ENCODE assay signal across 21 cellular contexts in the genomic region with DNA sequence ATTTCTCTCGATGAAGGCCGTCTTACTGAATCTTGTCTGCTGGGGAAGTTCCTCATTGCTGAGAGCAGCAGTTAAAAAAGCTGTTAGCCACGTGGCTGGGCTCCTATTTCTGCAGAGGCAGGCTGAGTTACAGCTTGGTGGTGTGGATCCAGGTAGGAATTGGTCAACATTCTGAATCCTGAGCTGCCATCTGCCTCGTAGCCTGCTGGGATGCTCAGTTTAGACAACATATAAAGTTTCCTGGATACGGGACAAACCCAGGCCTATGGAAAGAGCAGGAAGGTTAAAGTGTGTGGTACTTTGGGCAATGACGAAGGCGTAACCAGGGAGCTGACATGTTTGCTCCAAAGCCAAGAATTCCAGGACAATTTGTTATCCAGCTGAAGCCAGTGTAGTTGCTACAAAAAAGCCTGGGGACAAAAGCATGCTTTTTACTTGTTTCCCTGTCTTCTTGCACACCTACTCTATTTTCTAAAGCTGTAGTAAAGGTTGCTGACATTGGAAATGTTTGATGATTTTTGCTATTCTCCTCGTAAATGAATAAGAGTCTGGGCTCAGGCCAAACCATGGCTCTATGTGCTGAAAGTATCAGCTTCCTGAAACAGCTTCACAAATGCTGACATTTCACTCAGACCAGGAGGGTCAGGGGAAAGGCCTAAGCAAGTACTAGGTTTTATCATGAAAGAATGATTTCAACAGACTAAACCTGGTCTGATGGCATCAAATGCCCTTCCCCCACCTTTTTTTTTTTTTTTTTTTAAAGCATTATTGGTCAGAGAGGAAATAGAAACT. TPM values are rescaled to one million over a fixed set of nuclear protein-coding genes. Genes with fewer than 3 reads are reported as not detected.
DNase-seq lines count a peak whose midpoint lies in the region; ATAC-seq, FAIRE-seq and TF ChIP-seq lines count a peak whose summit lies in the region.
"Had no signal": no experiment of that assay in that cellular context is flagged by ENCODE, and none has a peak within 500 bp of the region (broad histone marks: within the 10 kb centered on the region; RNA-seq: fewer than 3 reads in every experiment).

No MANE protein-coding gene starts in this region.

- H3K27ac ChIP-seq in K562 (ENCODE audit: extremely low read depth, low read depth, low read length) (no peak overlapping the region), parathyroid adenoma (peak overlapping the region; percentile 25), upper lobe of left lung (no peak overlapping the region)
- H3K27ac ChIP-seq: neutrophil, uterus had no signal

- H4K20me1 ChIP-seq in K562 (replicated peaks; ENCODE audit: control insufficient read depth, insufficient read depth, low read length) = peaks cover 3% of the 10 kb centered on the region; the same call in 1 of the 2 replicates

- H3K4me3 ChIP-seq in K562 (no peak overlapping the region), parathyroid adenoma (ENCODE audit: low read depth, low read length) (no peak overlapping the region), upper lobe of left lung (no peak overlapping the region)
- H3K4me3 ChIP-seq: gastroesophageal sphincter, uterus had no signal

- H3K4me1 ChIP-seq in K562 (replicated peaks in 1 of 2; ENCODE audit: control insufficient read depth in 2 of 2, insufficient read depth in 2 of 2, low read length in 2 of 2) (peaks cover under 1 to 4% of the 10 kb centered on the region in 2 experiments), parathyroid adenoma (peaks cover 22% of the 10 kb centered on the region), upper lobe of left lung (no peaks in the 10 kb centered on the region)
- H3K4me1 ChIP-seq: uterus had no signal

- H2AFZ ChIP-seq in K562 (ENCODE audit: low read depth, low read length) (no peak overlapping the region), parathyroid adenoma (peak overlapping the region; percentile 44)

- no peaks in the 10 kb centered on the region for H3K27me3 ChIP-seq in K562 (ENCODE audit: control insufficient read depth in 2 of 2, insufficient read depth in 2 of 2, low read length in 2 of 2)
- H3K27me3 ChIP-seq in parathyroid adenoma (ENCODE audit: control insufficient read depth, insufficient read depth, low read length) = no peaks in the 10 kb centered on the region
- H3K27me3 ChIP-seq in upper lobe of left lung = no peaks in the 10 kb centered on the region
- H3K27me3 ChIP-seq: gastroesophageal sphincter, neutrophil, uterus had no signal

- no peak overlapping the region for H3K4me2 ChIP-seq in K562 (ENCODE audit: insufficient read depth, low read length)
- no peak overlapping the region for H3K4me2 ChIP-seq in parathyroid adenoma (ENCODE audit: low read length)
- H3K4me2 ChIP-seq: SK-N-SH had no signal

- CTCF ChIA-PET in K562 (lab: Yijun Ruan, JAX; ENCODE audit: low intra/inter-chr PET ratio) = no interaction called here

- in situ Hi-C loops in K562 (cut with MboI) = no loop called here

- DNase-seq in EH (ENCODE audit: low read depth) = peak; percentile 20
- peak; percentile 48 for DNase-seq in M059J (ENCODE audit: low read depth)
- DNase-seq in K562 (ENCODE audit: extremely low read depth in 1 of 4, low spot score in 3 of 4) = no peak
- no peak for DNase-seq in upper lobe of left lung
- no peak for DNase-seq in NCI-H1417 treated with DMSO at 0.1 percent for 48 hours (lab: John Stamatoyannopoulos, UW)
- no peak for DNase-seq in GM19240 (ENCODE audit: insufficient read length, low spot score)
- DNase-seq: activated CD4-positive, CD25-positive, alpha-beta regulatory T cell; central memory CD4-positive, alpha-beta T cell; DMS79; NCI-H1105 treated with DMSO at 0.1 percent for 48 hours; NCI-H446; SK-N-SH; small intestine; stimulated activated naive CD4-positive, alpha-beta T cell; uterus had no signal

- H3K9ac ChIP-seq in K562 (ENCODE audit: insufficient read depth in 1 of 2, low read depth in 2 of 2, low read length in 2 of 2) (no peak overlapping the region), parathyroid adenoma (no peak overlapping the region)
- H3K9ac ChIP-seq: SK-N-SH had no signal

- WGBS in K562 (ENCODE audit: insufficient coverage, low coverage, missing lambda C conversion rate) = 81% methylated on average over 8 of the region's 8 CpGs
- 64 to 76% methylated on average over 8 of the region's 8 CpGs for WGBS in upper lobe of left lung, 2 donors

- TSS peak; percentile 8 for BruUV-seq in K562 (replicated peaks; lab: Mats Ljungman, UMichigan)

- TF ChIP-seq POLR2A in K562 (conservative IDR thresholded peaks at IDR 0.05) (no peak), upper lobe of left lung (IDR thresholded peaks at IDR 0.05) (no peak)

- H3K9me1 ChIP-seq in K562 (ENCODE audit: control insufficient read depth, insufficient read depth, low read length) = no peaks in the 10 kb centered on the region

- TF ChIP-seq EP300 in K562 (IDR thresholded peaks at IDR 0.05; ENCODE audit: low read length) = no peak
- TF ChIP-seq EP300 in upper lobe of left lung (IDR thresholded peaks at IDR 0.05) = no peak

- H3K79me2 ChIP-seq in K562 (ENCODE audit: control insufficient read depth, insufficient read depth, low read length) (no peaks in the 10 kb centered on the region), parathyroid adenoma (no peaks in the 10 kb centered on the region)

- peaks cover 56% of the 10 kb centered on the region for H3K36me3 ChIP-seq in K562 (ENCODE audit: control insufficient read depth, insufficient read depth, low read length)
- H3K36me3 ChIP-seq in parathyroid adenoma (ENCODE audit: control insufficient read depth, insufficient read depth, low read length) = no peaks in the 10 kb centered on the region
- H3K36me3 ChIP-seq in upper lobe of left lung = no peaks in the 10 kb centered on the region
- H3K36me3 ChIP-seq: gastroesophageal sphincter, uterus had no signal

- no peak for TF ChIP-seq CTCF in K562 (IDR thresholded peaks at IDR 0.05 in 2 of 3, conservative IDR thresholded peaks at IDR 0.05 in 1 of 3; ENCODE audit: insufficient read depth in 2 of 3, low read depth in 1 of 3, low read length in 3 of 3)
- TF ChIP-seq CTCF in parathyroid adenoma (IDR thresholded peaks at IDR 0.05) = no peak
- no peak for TF ChIP-seq CTCF in upper lobe of left lung (IDR thresholded peaks at IDR 0.05)

- H3K9me3 ChIP-seq in K562 (replicated peaks; ENCODE audit: control insufficient read depth, insufficient read depth, low read depth, low read length) (no peaks in the 10 kb centered on the region), parathyroid adenoma (ENCODE audit: control insufficient read depth, low read length) (no peaks in the 10 kb centered on the region), upper lobe of left lung (no peaks in the 10 kb centered on the region)
- H3K9me3 ChIP-seq: gastroesophageal sphincter, neutrophil, SK-N-SH, uterus had no signal

- ATAC-seq in K562 = no peak
- ATAC-seq in upper lobe of left lung (ENCODE audit: low FRiP score in 2 of 2) = no peak
- ATAC-seq in GM18861 (IDR thresholded peaks at IDR 0.05; ENCODE audit: unreplicated experiment) = no peak
- ATAC-seq: gastroesophageal sphincter had no signal

- POLR2A ChIA-PET in K562 (lab: Yijun Ruan, JAX) = interaction anchor here (0.6 to 0.8 kb wide), 3 partner anchors 11 to 199 kb away, joined by 3 to 4 read pairs (median 3); no protein-coding TSS in a partner anchor

- intact Hi-C loops in K562 (cut with micrococcal nuclease) = no loop called here

- FAIRE-seq in K562 (lab: Jason Lieb, UNC) = no peak
- FAIRE-seq: small intestine had no signal

- no peak for TF ChIP-seq RAD21 in K562 (CRISPR knock-in tag; conservative IDR thresholded peaks at IDR 0.05 in 1 of 2, IDR thresholded peaks at IDR 0.05 in 1 of 2)

TF ChIP-seq in K562, 482 proteins besides CTCF, POLR2A, EP300 and RAD21 (continues in another document):
- no peak for TF ChIP-seq CBX5 (IDR thresholded peaks at IDR 0.05; ENCODE audit: borderline replicate concordance, low read depth)

RNA-seq across cellular contexts. Expression of a gene that starts 12.4 kb away (rescaled TPM):
- 0.15 and 0.44 TPM in 2 replicates for total RNA-seq in M059J (2014; rRNA removed; shearing (Covaris generic))
- 0.53 and 0.69 TPM in 2 replicates for total RNA-seq in K562 (2011; cell fraction: chromatin; rRNA removed; ENCODE audit: low replicate concordance)
- 0.33 and 0.79 TPM in 2 replicates for total RNA-seq in K562 (2011; cell fraction: nucleolus; rRNA removed)
- 0.31 and 0.44 TPM in 2 replicates for total RNA-seq in K562 (2011; cell fraction: nucleoplasm; rRNA removed)
- total RNA-seq in K562 (2014; rRNA removed) (0.33 and 0.45 TPM in 2 replicates), K562 (2014; rRNA removed; fragmentation: Illumina TruSeq; extraction: Trizol) (0.07 and 0.10 TPM in 2 replicates), K562 (2015; rRNA removed; fragmentation: Illumina TruSeq; extraction: Trizol) (0.18 and 0.30 TPM in 2 replicates), K562 (2021) (0.25 and 0.53 TPM in 2 replicates), upper lobe of left lung (not detected)
- polyA plus RNA-seq in K562 (2011; rRNA removed) (0.15 and 0.22 TPM in 2 replicates), K562 (2014; fragmentation: Illumina TruSeq; extraction: Trizol) (0.12 and 0.26 TPM in 2 replicates), K562 (2014; fragmentation: Nextera tagmentation; extraction: Ambion mirVana) (not detected), K562 (2014; rRNA removed) (0.28 and 0.41 TPM in 2 replicates)
- polyA plus RNA-seq in K562 (2011; cell fraction: cytosol; rRNA removed) = 0.13 and 0.18 TPM in 2 replicates
- polyA plus RNA-seq in K562 (2011; cell fraction: nucleus; rRNA removed) = 0.79 and 0.84 TPM in 2 replicates
- 0.25 and 0.43 TPM in 2 replicates for polyA plus RNA-seq in K562 (2012)
- 0.11 and 0.18 TPM in 2 replicates for polyA minus RNA-seq in K562 (2011; rRNA and poly(A)+ RNA removed)
- not detected in 2 replicates for polyA minus RNA-seq in K562 (2011; cell fraction: cytosol; rRNA and poly(A)+ RNA removed)
- 0.13 and 0.78 TPM in 2 replicates for polyA minus RNA-seq in K562 (2011; cell fraction: nucleus; rRNA and poly(A)+ RNA removed)
- total RNA-seq: mesenteric fat pad had no signal

RNA-seq across cellular contexts. Expression of a gene that starts 38.6 kb away (rescaled TPM):
- total RNA-seq in M059J (2014; rRNA removed; shearing (Covaris generic)) = 0.12 TPM in 1 of 2 replicates, not detected in the other
- not detected in 2 replicates for total RNA-seq in K562 (2011; cell fraction: chromatin; rRNA removed; ENCODE audit: low replicate concordance)
- total RNA-seq in K562 (2011; cell fraction: nucleolus; rRNA removed) = not detected in 2 replicates
- not detected in 2 replicates for total RNA-seq in K562 (2011; cell fraction: nucleoplasm; rRNA removed)
- not detected in 2 replicates for total RNA-seq in K562 (2014; rRNA removed)
- not detected in 2 replicates for total RNA-seq in K562 (2014; rRNA removed; fragmentation: Illumina TruSeq; extraction: Trizol)
- total RNA-seq in K562 (2015; rRNA removed; fragmentation: Illumina TruSeq; extraction: Trizol) = not detected in 2 replicates
- total RNA-seq in K562 (2021) = not detected in 2 replicates
- polyA plus RNA-seq in K562 (2011; rRNA removed) = not detected in 2 replicates
- polyA plus RNA-seq in K562 (2011; cell fraction: cytosol; rRNA removed) = not detected in 2 replicates
- not detected in 2 replicates for polyA plus RNA-seq in K562 (2011; cell fraction: nucleus; rRNA removed)
- not detected in 2 replicates for polyA plus RNA-seq in K562 (2012)
- polyA plus RNA-seq in K562 (2014; fragmentation: Illumina TruSeq; extraction: Trizol) = not detected in 2 replicates
- not detected for polyA plus RNA-seq in K562 (2014; fragmentation: Nextera tagmentation; extraction: Ambion mirVana)
- polyA plus RNA-seq in K562 (2014; rRNA removed) = not detected in 2 replicates
- not detected in 2 replicates for polyA minus RNA-seq in K562 (2011; rRNA and poly(A)+ RNA removed)
- polyA minus RNA-seq in K562 (2011; cell fraction: cytosol; rRNA and poly(A)+ RNA removed) = not detected in 2 replicates
- not detected in 2 replicates for polyA minus RNA-seq in K562 (2011; cell fraction: nucleus; rRNA and poly(A)+ RNA removed)
- total RNA-seq in upper lobe of left lung = 1 to 10 TPM in 2 of 6 donors, under 1 TPM in 1, not detected in 3; 0.91 to 1.7 (median 1.3) TPM
- total RNA-seq: mesenteric fat pad, OCI-LY7 had no signal

Comparison
In these comparisons a context has a peak if more than half of its experiments do, and no peak if none do; other contexts are left out.
1. DNase-seq: peak in EH (single experiment) and M059J (single experiment); none in K562 (0 of 4), upper lobe of left lung (0 of 2), NCI-H1417 treated with DMSO at 0.1 percent for 48 hours (single experiment) and GM19240 (single experiment).